In genomic region chr3:14092464-14092863, GRCh38 we compare ENCODE assay signal across 34 cellular contexts.
"Had no signal": no experiment of that assay in that cellular context is flagged by ENCODE, and none has a peak within 500 bp of the region (broad histone marks: within the 10 kb centered on the region; RNA-seq: fewer than 3 reads in every experiment).

No MANE protein-coding gene starts in this region.

- DNase-seq: activated CD4-positive, alpha-beta T cell treated with anti-CD3 and anti-CD28 coated beads, Interleukin-2, amount 10 ng/mL, durations not matched to agents 24 days and 14 days; activated CD4-positive, alpha-beta T cell treated with anti-CD3 and anti-CD28 coated beads, Interleukin-2, amount 50 U/mL, for 4 hours; activated CD8-positive, alpha-beta T cell treated with anti-CD3 and anti-CD28 coated beads for 36 hours; activated gamma-delta T cell; activated naive CD4-positive, alpha-beta T cell treated with Interleukin-2 at 50 U/mL for 16 hours; activated naive CD8-positive, alpha-beta T cell treated with anti-CD3 and anti-CD28 coated beads, Interleukin-2, amount 10 ng/mL, durations not matched to agents 7 days and 5 days; activated T-cell treated with anti-CD3 and anti-CD28 coated beads, Interleukin-2, amount 50 U/mL, for 1 hour; activated T-cell treated with anti-CD3 and anti-CD28 coated beads, Interleukin-2, amount 50 U/mL, for 72 hours; amygdala; NCI-H1092 treated with DMSO at 0.1 percent for 48 hours; NCI-H1417; NCI-H146; NCI-H187; NCI-H2029 treated with DMSO at 0.1 percent for 48 hours; NCI-H2107; NCI-H2171; NCI-H510A; NCI-H526; NCI-H748 treated with DMSO at 0.1 percent for 48 hours; NK-92 treated with Interleukin-12 subunit alpha and Interleukin-12 subunit beta, amount 100 ng/mL, for 24 hours; PC-3; Peyer's patch; RPMI8226; SHP77 treated with DMSO at 0.1 percent for 48 hours; T-cell; T-helper 2 cell; T-helper 9 cell; WERI-Rb-1 had no signal

- H3K27ac Mint-ChIP-seq: activated CD4-positive, alpha-beta T cell treated with anti-CD3 and anti-CD28 coated beads, Interleukin-2, amount 10 ng/mL, durations not matched to agents 24 days and 14 days; activated CD8-positive, alpha-beta T cell treated with anti-CD3 and anti-CD28 coated beads for 36 hours; activated naive CD4-positive, alpha-beta T cell treated with anti-CD3 and anti-CD28 coated beads, Interleukin-2, amount 50 U/mL, for 24 hours; activated naive CD8-positive, alpha-beta T cell treated with anti-CD3 and anti-CD28 coated beads, Interleukin-2, amount 10 ng/mL, durations not matched to agents 7 days and 5 days; activated T-cell treated with anti-CD3 and anti-CD28 coated beads, Interleukin-2, amount 50 U/mL, for 72 hours; activated T-helper 2 cell treated with anti-CD3 and anti-CD28 coated beads, Interferon-gamma antibody, Interleukin-2, Interleukin-4, amounts not matched to agents 10 μg/mL and 5 μg/mL and 100 μg/mL, durations not matched to agents 14 hours and 24 hours and 36 hours; T-cell had no signal

- H3K27me3 ChIP-seq: ascending aorta, cardiac muscle cell, Peyer's patch had no signal

- H3K4me3 Mint-ChIP-seq: activated CD4-positive, alpha-beta T cell treated with anti-CD3 and anti-CD28 coated beads, Interleukin-2, amount 10 ng/mL, durations not matched to agents 24 days and 14 days; activated CD8-positive, alpha-beta T cell treated with anti-CD3 and anti-CD28 coated beads for 36 hours; activated naive CD4-positive, alpha-beta T cell treated with anti-CD3 and anti-CD28 coated beads, Interleukin-2, amount 50 U/mL, for 24 hours; activated naive CD8-positive, alpha-beta T cell treated with anti-CD3 and anti-CD28 coated beads, Interleukin-2, amount 10 ng/mL, durations not matched to agents 7 days and 5 days; activated T-cell treated with anti-CD3 and anti-CD28 coated beads, Interleukin-2, amount 50 U/mL, for 72 hours; central memory CD8-positive, alpha-beta T cell; T-cell had no signal

- H3K4me1 Mint-ChIP-seq: activated CD4-positive, alpha-beta T cell treated with anti-CD3 and anti-CD28 coated beads, Interleukin-2, amount 10 ng/mL, durations not matched to agents 24 days and 14 days; activated naive CD4-positive, alpha-beta T cell treated with anti-CD3 and anti-CD28 coated beads, Interleukin-2, amount 50 U/mL, for 24 hours; activated naive CD8-positive, alpha-beta T cell treated with anti-CD3 and anti-CD28 coated beads, Interleukin-2, amount 10 ng/mL, durations not matched to agents 7 days and 5 days; central memory CD8-positive, alpha-beta T cell; T-cell had no signal

- ATAC-seq: activated CD8-positive, alpha-beta T cell treated with anti-CD3 and anti-CD28 coated beads for 36 hours; activated T-cell treated with anti-CD3 and anti-CD28 coated beads, Interleukin-2, amount 50 U/mL, for 72 hours; PC-3; SK-N-SH treated with all-trans-retinoic acid at 6 μM for 48 hours; T-cell had no signal

- H3K36me3 ChIP-seq: ascending aorta, cardiac muscle cell, Peyer's patch, WERI-Rb-1 had no signal

- H3K27ac ChIP-seq: ascending aorta, cardiac muscle cell, Peyer's patch, WERI-Rb-1 had no signal

- H3K36me3 Mint-ChIP-seq: activated naive CD4-positive, alpha-beta T cell treated with anti-CD3 and anti-CD28 coated beads, Interleukin-2, amount 50 U/mL, for 24 hours; activated naive CD8-positive, alpha-beta T cell treated with anti-CD3 and anti-CD28 coated beads, Interleukin-2, amount 10 ng/mL, durations not matched to agents 7 days and 5 days; T-cell had no signal

- H3K9me3 Mint-ChIP-seq: central memory CD8-positive, alpha-beta T cell had no signal

- H3K4me1 ChIP-seq: ascending aorta, Peyer's patch had no signal

- H3K4me3 ChIP-seq: ascending aorta, cardiac muscle cell, Peyer's patch had no signal
